In the genomic region with DNA sequence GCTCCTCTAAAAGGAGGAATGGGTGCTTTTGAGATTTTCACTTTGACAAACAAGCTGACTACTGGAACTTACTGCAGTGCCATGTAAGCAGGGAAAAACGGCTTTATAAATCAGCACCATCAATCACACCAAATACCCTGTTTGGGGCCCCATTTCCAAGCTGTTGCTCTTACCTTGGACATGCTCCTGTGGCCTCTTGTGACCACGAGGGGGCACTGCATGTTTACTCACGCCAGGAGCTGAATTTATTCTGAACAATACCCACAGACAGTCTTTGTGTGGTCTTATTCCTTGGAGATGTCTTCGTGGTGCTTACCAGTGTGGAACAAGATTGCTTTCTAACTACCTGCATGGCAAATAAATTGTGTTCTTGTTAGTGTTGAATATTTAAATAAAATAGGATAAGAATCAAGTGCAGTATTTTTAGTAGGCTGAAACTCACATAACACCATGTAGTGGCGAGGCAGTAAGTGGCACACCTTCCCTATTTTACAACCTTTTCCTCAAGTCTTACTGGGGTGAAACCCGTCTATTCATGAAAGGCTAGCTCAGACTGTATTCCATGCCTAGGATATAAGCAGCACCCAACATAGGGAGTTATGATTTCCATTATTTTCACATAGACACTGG, we compare ENCODE assay signal across 8 cellular contexts.
A peak's percentile ranks its signal among the peaks of the same experiment; 100 is the strongest.
DNase-seq lines count a peak whose midpoint lies in the region; ATAC-seq and TF ChIP-seq lines count a peak whose summit lies in the region.

No MANE protein-coding gene starts in this region.

- DNase-seq in HT-29 (ENCODE audit: low spot score) (peak; percentile 62), Peyer's patch (peak; percentile 21 to 58 (median 50)), coronary artery (ENCODE audit: low spot score) (no peak), left lung (peak; percentile 34 to 55), 8988T (no peak)
- peak in 1 of 2 donors; percentile 59 for DNase-seq in stimulated activated effector memory CD8-positive, alpha-beta T cell treated with anti-CD3 and anti-CD28 coated beads, Interleukin-12 subunit alpha, Interleukin-12 subunit beta, amount 100 ng/mL, for 72 hours (ENCODE audit: low spot score in 2 of 2)

- intact Hi-C loops in left lung (cut with DNase I), result no loop called here

- no peaks in the 10 kb centered on the region for H3K4me1 Mint-ChIP-seq in stimulated activated effector memory CD8-positive, alpha-beta T cell treated with anti-CD3 and anti-CD28 coated beads, Interleukin-12 subunit alpha, Interleukin-12 subunit beta, amount 100 ng/mL, for 72 hours

- no peak overlapping the region for H3K27ac ChIP-seq in DOHH2 (ENCODE audit: low read depth, low read length)
- no peak overlapping the region for H3K27ac ChIP-seq in Peyer's patch
- no peak overlapping the region for H3K27ac ChIP-seq in coronary artery
- no peak overlapping the region for H3K27ac ChIP-seq in left lung

- TF ChIP-seq CTCF in DOHH2 (IDR thresholded peaks at IDR 0.05; ENCODE audit: low read depth, low read length, poor library complexity, severe bottlenecking) (peak; percentile 78), Peyer's patch (IDR thresholded peaks at IDR 0.05) (peak in 4 of 6 experiments; percentile 42 to 55 (median 48)), coronary artery (IDR thresholded peaks at IDR 0.05) (peak; percentile 73), left lung (IDR thresholded peaks at IDR 0.05) (peak; percentile 62)

- H3K36me3 Mint-ChIP-seq in stimulated activated effector memory CD8-positive, alpha-beta T cell treated with anti-CD3 and anti-CD28 coated beads, Interleukin-12 subunit alpha, Interleukin-12 subunit beta, amount 100 ng/mL, for 72 hours, result no peaks in the 10 kb centered on the region

- no peak overlapping the region for H3K4me3 Mint-ChIP-seq in stimulated activated effector memory CD8-positive, alpha-beta T cell treated with anti-CD3 and anti-CD28 coated beads, Interleukin-12 subunit alpha, Interleukin-12 subunit beta, amount 100 ng/mL, for 72 hours

- no peaks in the 10 kb centered on the region for H3F3A ChIP-seq in DOHH2 (ENCODE audit: control insufficient read depth, insufficient read depth)

- H3K79me2 ChIP-seq in DOHH2 (ENCODE audit: control insufficient read depth, low read length), result no peaks in the 10 kb centered on the region

- no peaks in the 10 kb centered on the region for H3K9me3 Mint-ChIP-seq in stimulated activated effector memory CD8-positive, alpha-beta T cell treated with anti-CD3 and anti-CD28 coated beads, Interleukin-12 subunit alpha, Interleukin-12 subunit beta, amount 100 ng/mL, for 72 hours

- H3K4me2 ChIP-seq in DOHH2 (ENCODE audit: low read length), result no peak overlapping the region

- ATAC-seq in GM19397 (IDR thresholded peaks at IDR 0.05; ENCODE audit: unreplicated experiment) (peak; percentile 54), left lung (peak; percentile 82)
- peak; percentile 42 for ATAC-seq in stimulated activated effector memory CD8-positive, alpha-beta T cell treated with anti-CD3 and anti-CD28 coated beads, Interleukin-12 subunit alpha, Interleukin-12 subunit beta, amount 100 ng/mL, for 72 hours

- H3K4me3 ChIP-seq in DOHH2 (ENCODE audit: low read length) (no peak overlapping the region), Peyer's patch (no peak overlapping the region), coronary artery (no peak overlapping the region), left lung (no peak overlapping the region)

- no peak overlapping the region for H3K27ac Mint-ChIP-seq in stimulated activated effector memory CD8-positive, alpha-beta T cell treated with anti-CD3 and anti-CD28 coated beads, Interleukin-12 subunit alpha, Interleukin-12 subunit beta, amount 100 ng/mL, for 72 hours

- H3K27me3 ChIP-seq in DOHH2 (ENCODE audit: control insufficient read depth, low read length) (no peaks in the 10 kb centered on the region), Peyer's patch (no peaks in the 10 kb centered on the region), left lung (no peaks in the 10 kb centered on the region)

- H3K4me1 ChIP-seq in DOHH2 (ENCODE audit: control insufficient read depth, low read length) (no peaks in the 10 kb centered on the region), Peyer's patch (no peaks in the 10 kb centered on the region), left lung (no peaks in the 10 kb centered on the region)

- no peaks in the 10 kb centered on the region for H4K20me1 ChIP-seq in DOHH2 (ENCODE audit: control insufficient read depth, insufficient read depth, low read depth, low read length)

- H3K9me3 ChIP-seq in DOHH2 (ENCODE audit: control insufficient read depth, insufficient read depth, low read length), result no peaks in the 10 kb centered on the region
- H3K9me3 ChIP-seq in Peyer's patch, result no peaks in the 10 kb centered on the region
- no peaks in the 10 kb centered on the region for H3K9me3 ChIP-seq in left lung

- H3K9me2 ChIP-seq in DOHH2 (replicated peaks; ENCODE audit: control insufficient read depth, low read length), result no peaks in the 10 kb centered on the region

- H3K36me3 ChIP-seq in DOHH2 (ENCODE audit: control insufficient read depth, low read length) (no peaks in the 10 kb centered on the region), Peyer's patch (no peaks in the 10 kb centered on the region), left lung (no peaks in the 10 kb centered on the region)

- no peak for TF ChIP-seq POLR2A in Peyer's patch (IDR thresholded peaks at IDR 0.05)

Comparison
In these comparisons a context has a peak if more than half of its experiments do, and no peak if none do; other contexts are left out.
1. DNase-seq: peak in HT-29 (single experiment), Peyer's patch (3 of 3) and left lung (2 of 2); none in coronary artery (single experiment) and 8988T (single experiment).
2. Peak in every context shown above with its lines, with median percentiles within 50 percentile points of each other: CTCF ChIP-seq and ATAC-seq.